Comparison of ENCODE assay signal across 8 cellular contexts in genomic region chr11:10208045-10208674, GRCh38.
DNase-seq lines count a peak whose midpoint lies in the region; ATAC-seq and TF ChIP-seq lines count a peak whose summit lies in the region.

No MANE protein-coding gene starts in this region.

- H3K36me3 ChIP-seq in SK-N-MC (ENCODE audit: insufficient read depth, low read length) = no peaks in the 10 kb centered on the region

- H3K27ac Mint-ChIP-seq in activated naive CD4-positive, alpha-beta T cell treated with anti-CD3 and anti-CD28 coated beads, Interleukin-2, amount 50 U/mL, for 72 hours = no peak overlapping the region
- no peak overlapping the region for H3K27ac Mint-ChIP-seq in neural crest cell (ENCODE audit: unreplicated experiment)

- H3K4me1 Mint-ChIP-seq in neural crest cell = no peaks in the 10 kb centered on the region

- H3K36me3 Mint-ChIP-seq in activated naive CD4-positive, alpha-beta T cell treated with anti-CD3 and anti-CD28 coated beads, Interleukin-2, amount 50 U/mL, for 72 hours = peaks cover under 1 to 3% of the 10 kb centered on the region in 2 donors
- H3K36me3 Mint-ChIP-seq in neural crest cell (ENCODE audit: low read depth) = peaks cover 6% of the 10 kb centered on the region

- peak; percentile 39 to 64 for ATAC-seq in activated naive CD4-positive, alpha-beta T cell treated with anti-CD3 and anti-CD28 coated beads, Interleukin-2, amount 50 U/mL, for 72 hours
- ATAC-seq in GM21786 (IDR thresholded peaks at IDR 0.05; ENCODE audit: unreplicated experiment) = no peak

- peaks cover 0 to 10% of the 10 kb centered on the region in 2 donors for H3K9me3 Mint-ChIP-seq in activated naive CD4-positive, alpha-beta T cell treated with anti-CD3 and anti-CD28 coated beads, Interleukin-2, amount 50 U/mL, for 72 hours
- peaks cover 4% of the 10 kb centered on the region for H3K9me3 Mint-ChIP-seq in neural crest cell

- DNase-seq in activated naive CD4-positive, alpha-beta T cell treated with anti-CD3 and anti-CD28 coated beads, Interleukin-2, amount 50 U/mL, for 72 hours (ENCODE audit: low spot score in 2 of 2) = peak in 1 of 2 donors; percentile 6
- no peak for DNase-seq in activated naive CD4-positive, alpha-beta T cell (lab: John Stamatoyannopoulos, UW)
- DNase-seq in M059J (ENCODE audit: low read depth) (peak; percentile 58), SK-N-MC (ENCODE audit: low read depth, low spot score) (peak; percentile 48), fibroblast of gingiva (ENCODE audit: low read depth) (peak; percentile 30), neural crest cell (ENCODE audit: low read depth, low spot score) (no peak), OCI-M2 (lab: John Stamatoyannopoulos, UW; ENCODE audit: unreplicated experiment) (no peak)

- TF ChIP-seq CTCF in neural crest cell (conservative IDR thresholded peaks at IDR 0.05) = peak; percentile 81

- H3K4me3 Mint-ChIP-seq in neural crest cell = no peak overlapping the region

- peaks cover 8% of the 10 kb centered on the region; the same call in 1 of the 2 replicates for H3K9me3 ChIP-seq in SK-N-MC (ENCODE audit: low read depth, low read length)

- H3K4me3 ChIP-seq in SK-N-MC = no peak overlapping the region

- no peak overlapping the region for H3K9ac ChIP-seq in SK-N-MC (ENCODE audit: insufficient read length)

- H3K27me3 Mint-ChIP-seq in neural crest cell (ENCODE audit: low read depth) = no peaks in the 10 kb centered on the region

- H3K27ac ChIP-seq in SK-N-MC = no peak overlapping the region

Comparison
In these comparisons a context has a peak if more than half of its experiments do, and no peak if none do; other contexts are left out.
1. DNase-seq: peak in M059J (single experiment), SK-N-MC (single experiment) and fibroblast of gingiva (single experiment); none in activated naive CD4-positive, alpha-beta T cell (0 of 4), neural crest cell (single experiment) and OCI-M2 (single experiment).